In the genomic region with DNA sequence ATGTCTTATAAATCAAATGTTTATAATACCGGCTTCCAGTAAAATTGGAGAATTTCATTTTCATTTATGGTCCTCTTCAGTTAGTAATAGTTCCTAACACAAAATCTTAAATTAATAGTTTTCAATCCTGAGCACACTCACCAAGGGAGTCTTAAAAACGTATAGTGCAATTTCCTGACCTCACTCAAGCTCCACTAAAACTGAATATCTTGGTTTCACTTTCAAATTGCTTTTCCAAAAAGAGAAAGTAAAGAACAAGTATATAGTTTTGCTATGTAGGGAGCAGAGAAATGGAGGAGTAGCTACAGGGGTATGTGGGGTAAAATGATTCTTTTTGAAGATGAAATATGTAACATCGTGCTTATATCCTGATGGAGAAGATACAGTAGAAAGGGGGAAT, we compare ENCODE assay signal across 19 cellular contexts.
DNase-seq lines count a peak whose midpoint lies in the region; FAIRE-seq and TF ChIP-seq lines count a peak whose summit lies in the region.
"Had no signal": no experiment of that assay in that cellular context is flagged by ENCODE, and none has a peak within 500 bp of the region (broad histone marks: within the 10 kb centered on the region; RNA-seq: fewer than 3 reads in every experiment).

No MANE protein-coding gene starts in this region.

- H3K27ac ChIP-seq in breast epithelium (no peak overlapping the region), mammary epithelial cell (ENCODE audit: insufficient read depth, low read depth, low read length) (no peak overlapping the region), duodenal mucosa (ENCODE audit: low read depth, low read length) (no peak overlapping the region), tibial artery (peak overlapping the region in 1 of 2 donors; percentile 44), adrenal gland (no peak overlapping the region)
- H3K27ac ChIP-seq: foreskin keratinocyte had no signal

- dilution Hi-C loops in mammary epithelial cell (cut with HindIII; ENCODE audit: low sequenced_read_pairs) = no loop called here

- CTCF ChIA-PET in mammary epithelial cell (lab: Charles Lee; ENCODE audit: low non-redundant PET) = no interaction called here

- WGBS in mammary epithelial cell (ENCODE audit: low coverage, missing lambda C conversion rate) = 60% methylated on average over 3 of the region's 3 CpGs
- 48 to 57% (median 54%) methylated on average over 3 of the region's 3 CpGs for WGBS in adrenal gland, 4 donors

- H3K4me3 ChIP-seq in breast epithelium = peak overlapping the region; percentile 9 to 53 (median 13)
- no peak overlapping the region for H3K4me3 ChIP-seq in mammary epithelial cell (replicated peaks in 1 of 3; ENCODE audit: insufficient read depth in 1 of 3, low read depth in 2 of 3, low read length in 3 of 3)
- peak overlapping the region; percentile 8 to 53 for H3K4me3 ChIP-seq in duodenal mucosa (ENCODE audit: low read depth in 1 of 2, low read length in 2 of 2)
- peak overlapping the region; percentile 19 to 35 for H3K4me3 ChIP-seq in tibial artery
- peak overlapping the region in 1 of 4 donors; percentile 20 for H3K4me3 ChIP-seq in adrenal gland
- H3K4me3 ChIP-seq: skin epidermis had no signal

- no TSS peak for BruUV-seq in mammary epithelial cell (replicated peaks; lab: Mats Ljungman, UMichigan)

- TF ChIP-seq CTCF in breast epithelium (IDR thresholded peaks at IDR 0.05) (no peak), mammary epithelial cell (conservative IDR thresholded peaks at IDR 0.05 in 1 of 2, IDR thresholded peaks at IDR 0.05 in 1 of 2; ENCODE audit: extremely low read depth in 1 of 2, insufficient read depth in 1 of 2, low read depth in 1 of 2, low read length in 2 of 2) (no peak), tibial artery (IDR thresholded peaks at IDR 0.05) (no peak), adrenal gland (IDR thresholded peaks at IDR 0.05) (no peak)

- H3K27me3 ChIP-seq in breast epithelium = no peaks in the 10 kb centered on the region
- H3K27me3 ChIP-seq in mammary epithelial cell (ENCODE audit: insufficient read depth, low read length) = no peaks in the 10 kb centered on the region
- H3K27me3 ChIP-seq in duodenal mucosa (ENCODE audit: control insufficient read depth in 1 of 2, insufficient read depth in 2 of 2, low read length in 2 of 2) = no peaks in the 10 kb centered on the region
- H3K27me3 ChIP-seq in tibial artery = no peaks in the 10 kb centered on the region
- no peaks in the 10 kb centered on the region for H3K27me3 ChIP-seq in adrenal gland
- H3K27me3 ChIP-seq: foreskin keratinocyte had no signal

- no peak for FAIRE-seq in urothelium cell line (lab: Jason Lieb, UNC)
- FAIRE-seq: colon had no signal

- intact Hi-C loops in breast epithelium (cut with DNase I; ENCODE audit: low total_unique reads) = no loop called here
- intact Hi-C loops in mammary epithelial cell (cut with micrococcal nuclease) = no loop called here
- intact Hi-C loops in tibial artery (cut with DNase I; ENCODE audit: low total_unique reads) = no loop called here
- intact Hi-C loops in adrenal gland (cut with DNase I) = no loop called here

- H3K79me2 ChIP-seq in mammary epithelial cell (ENCODE audit: insufficient read depth, low read length) = no peaks in the 10 kb centered on the region

- H3K36me3 ChIP-seq in breast epithelium = no peaks in the 10 kb centered on the region
- no peaks in the 10 kb centered on the region for H3K36me3 ChIP-seq in mammary epithelial cell (ENCODE audit: insufficient read depth, low read length)
- H3K36me3 ChIP-seq in duodenal mucosa (ENCODE audit: control insufficient read depth in 1 of 2, insufficient read depth in 2 of 2, low read length in 2 of 2) = no peaks in the 10 kb centered on the region
- no peaks in the 10 kb centered on the region for H3K36me3 ChIP-seq in tibial artery
- no peaks in the 10 kb centered on the region for H3K36me3 ChIP-seq in adrenal gland (replicated peaks in 1 of 2)

- H3K4me2 ChIP-seq in mammary epithelial cell (ENCODE audit: insufficient read depth, low read depth, low read length) = no peak overlapping the region

- DNase-seq in breast epithelium (ENCODE audit: low spot score in 2 of 2) (no peak), mammary epithelial cell (no peak), lung microvascular endothelial cell (ENCODE audit: low read depth in 2 of 2) (peak; percentile 17 to 46), tibial artery (no peak), adrenal gland (no peak), GM19238 (ENCODE audit: insufficient read length, low spot score) (no peak), urothelium cell line (ENCODE audit: low spot score) (no peak)
- DNase-seq: 8988T; activated B cell treated with CpG ODN at 0.5 μM for 24 hours; activated naive CD8-positive, alpha-beta T cell treated with anti-CD3 and anti-CD28 coated beads for 36 hours; Caco-2; foreskin keratinocyte; islet precursor cell; natural killer cell; NCI-H1092 treated with DMSO at 0.1 percent for 48 hours; SW 1271 had no signal

- TF ChIP-seq POLR2A in breast epithelium (IDR thresholded peaks at IDR 0.05) (no peak), adrenal gland (IDR thresholded peaks at IDR 0.05) (no peak)

- H3K9ac ChIP-seq in mammary epithelial cell (ENCODE audit: insufficient read depth, low read length) (no peak overlapping the region), duodenal mucosa (ENCODE audit: low read depth in 1 of 2, low read length in 2 of 2) (no peak overlapping the region)

- no peaks in the 10 kb centered on the region for H4K20me1 ChIP-seq in mammary epithelial cell (ENCODE audit: insufficient read depth, low read length)

- no peaks in the 10 kb centered on the region for H3K9me3 ChIP-seq in breast epithelium
- H3K9me3 ChIP-seq in mammary epithelial cell (replicated peaks; ENCODE audit: insufficient read depth, low read length) = no peaks in the 10 kb centered on the region
- no peaks in the 10 kb centered on the region for H3K9me3 ChIP-seq in duodenal mucosa (ENCODE audit: control insufficient read depth in 1 of 2, low read length in 2 of 2)
- no peaks in the 10 kb centered on the region for H3K9me3 ChIP-seq in tibial artery
- no peaks in the 10 kb centered on the region for H3K9me3 ChIP-seq in adrenal gland (replicated peaks in 1 of 3)
- H3K9me3 ChIP-seq: Caco-2 had no signal

- H2AFZ ChIP-seq in mammary epithelial cell (ENCODE audit: low read depth, low read length) = no peak overlapping the region

- H3K4me1 ChIP-seq in breast epithelium = no peaks in the 10 kb centered on the region
- H3K4me1 ChIP-seq in mammary epithelial cell (ENCODE audit: insufficient read depth, low read length) = no peaks in the 10 kb centered on the region
- peaks cover 0 to 9% of the 10 kb centered on the region in 2 donors for H3K4me1 ChIP-seq in duodenal mucosa (ENCODE audit: control insufficient read depth in 1 of 2, insufficient read depth in 2 of 2, low read length in 2 of 2)
- H3K4me1 ChIP-seq in tibial artery = peaks cover 0 to 13% (median 0%) of the 10 kb centered on the region in 4 donors
- no peaks in the 10 kb centered on the region for H3K4me1 ChIP-seq in adrenal gland (replicated peaks in 1 of 2)
- H3K4me1 ChIP-seq: Caco-2, foreskin keratinocyte had no signal

- in situ Hi-C loops in mammary epithelial cell (cut with MboI; ENCODE audit: low sequenced_read_pairs in 2 of 2) = no loop called here

Comparison
In these comparisons a context has a peak if more than half of its experiments do, and no peak if none do; other contexts are left out.
1. H3K4me3 ChIP-seq: peak in breast epithelium (3 of 3), duodenal mucosa (2 of 2) and tibial artery (2 of 2); none in mammary epithelial cell (0 of 3).
2. DNase-seq: peak in lung microvascular endothelial cell (2 of 2); none in breast epithelium (0 of 2), mammary epithelial cell (single experiment), tibial artery (0 of 2), adrenal gland (0 of 7), GM19238 (single experiment) and urothelium cell line (single experiment).